In genomic region chr6:30481213-30481964, GRCh38 we compare ENCODE assay signal across 1 cellular context.
TF ChIP-seq lines count a peak whose summit lies in the region.

No MANE protein-coding gene starts in this region.

TF ChIP-seq in HepG2, 621 proteins besides CTCF, POLR2A, EP300 and RAD21:
- TF ChIP-seq ZNF274 (CRISPR knock-in tag; IDR thresholded peaks at IDR 0.05) (0 out of 2 replicates have a peak, but pooled peaks have one; percentile 53), HIC2 (CRISPR knock-in tag; IDR thresholded peaks at IDR 0.05; ENCODE audit: low read depth) (no peak), ZBTB33 (CRISPR knock-in tag; IDR thresholded peaks at IDR 0.05) (0 out of 2 replicates have a peak, but pooled peaks have one; percentile 19), MTF2 (CRISPR knock-in tag; IDR thresholded peaks at IDR 0.05; ENCODE audit: borderline replicate concordance) (peak; percentile 51; the same call in 1 of the 2 replicates), ZNF501 (CRISPR knock-in tag; IDR thresholded peaks at IDR 0.05) (peak; percentile 70; the same call in 1 of the 2 replicates), ZNF768 (CRISPR knock-in tag; IDR thresholded peaks at IDR 0.05) (peak; percentile 32; the same call in 1 of the 2 replicates), FOXC1 (CRISPR knock-in tag; IDR thresholded peaks at IDR 0.05; ENCODE audit: borderline replicate concordance) (0 out of 2 replicates have a peak, but pooled peaks have one; percentile 34), CENPX (CRISPR knock-in tag; IDR thresholded peaks at IDR 0.05) (no peak), ZNF879 (CRISPR knock-in tag; IDR thresholded peaks at IDR 0.05) (no peak), IRF1 (CRISPR knock-in tag; IDR thresholded peaks at IDR 0.05; ENCODE audit: low read depth) (0 out of 2 replicates have a peak, but pooled peaks have one; percentile 30), ZNF558 (CRISPR knock-in tag; IDR thresholded peaks at IDR 0.05; ENCODE audit: borderline replicate concordance) (peak; percentile 48; the same call in 1 of the 2 replicates), HOXA3 (CRISPR knock-in tag; IDR thresholded peaks at IDR 0.05) (0 out of 2 replicates have a peak, but pooled peaks have one; percentile 5), ZFP90 (CRISPR knock-in tag; IDR thresholded peaks at IDR 0.05; ENCODE audit: borderline replicate concordance) (0 out of 2 replicates have a peak, but pooled peaks have one; percentile 23), IRF9 (CRISPR knock-in tag; IDR thresholded peaks at IDR 0.05; ENCODE audit: borderline replicate concordance) (peak; percentile 14; the same call in 1 of the 2 replicates), ZNF687 (CRISPR knock-in tag; IDR thresholded peaks at IDR 0.05) (peak; percentile 20), EZH2 (conservative IDR thresholded peaks at IDR 0.05; ENCODE audit: low read depth, low read length) (peak; percentile 10; the same call in 1 of the 2 replicates), ZXDC (CRISPR knock-in tag; IDR thresholded peaks at IDR 0.05) (0 out of 2 replicates have a peak, but pooled peaks have one; percentile 35), ZMYM4 (CRISPR knock-in tag; IDR thresholded peaks at IDR 0.05) (no peak), ZNF530 (CRISPR knock-in tag; IDR thresholded peaks at IDR 0.05; ENCODE audit: low read depth) (0 out of 2 replicates have a peak, but pooled peaks have one; percentile 15)
